ENCODE assay signal across 1 cellular context in genomic region chr20:57210054-57210910, GRCh38.
TF ChIP-seq lines count a peak whose summit lies in the region.

No MANE protein-coding gene starts in this region.

TF ChIP-seq in HepG2, 621 proteins besides CTCF, POLR2A, EP300 and RAD21 (continued from another document and continues in another):
- TF ChIP-seq MLX (CRISPR knock-in tag; IDR thresholded peaks at IDR 0.05) (0 out of 2 replicates have a peak, but pooled peaks have one; percentile 45), ARID5B (CRISPR knock-in tag; IDR thresholded peaks at IDR 0.05) (no peak; the same call in 1 of the 2 replicates), ZNF792 (CRISPR knock-in tag; IDR thresholded peaks at IDR 0.05) (no peak), RARA (CRISPR knock-in tag; IDR thresholded peaks at IDR 0.05) (peak; percentile 89), HDAC1 (CRISPR knock-in tag; IDR thresholded peaks at IDR 0.05) (peak; percentile 44; the same call in 1 of the 2 replicates), ZNF281 (CRISPR knock-in tag; IDR thresholded peaks at IDR 0.05; ENCODE audit: borderline replicate concordance) (no peak), SOX5 (CRISPR knock-in tag; IDR thresholded peaks at IDR 0.05; ENCODE audit: borderline replicate concordance) (0 out of 2 replicates have a peak, but pooled peaks have one; percentile 7), SIN3A (IDR thresholded peaks at IDR 0.05; ENCODE audit: borderline replicate concordance, low read depth, low read length) (no peak), ATF4 (CRISPR knock-in tag; IDR thresholded peaks at IDR 0.05) (no peak), ZNF850 (CRISPR knock-in tag; conservative IDR thresholded peaks at IDR 0.05) (0 out of 2 replicates have a peak, but pooled peaks have one; percentile 42), ZNF446 (CRISPR knock-in tag; IDR thresholded peaks at IDR 0.05) (no peak), RXRB (CRISPR knock-in tag; IDR thresholded peaks at IDR 0.05; ENCODE audit: borderline replicate concordance) (peak; percentile 58; the same call in 1 of the 2 replicates), RXRA (CRISPR knock-in tag; IDR thresholded peaks at IDR 0.05) (peak; percentile 73), ZBTB49 (CRISPR knock-in tag; IDR thresholded peaks at IDR 0.05; ENCODE audit: borderline replicate concordance) (no peak), ZBTB39 (CRISPR knock-in tag; IDR thresholded peaks at IDR 0.05) (no peak), HNF1A (IDR thresholded peaks at IDR 0.05; ENCODE audit: low read depth) (peak; percentile 92), HNF1A (CRISPR knock-in tag; IDR thresholded peaks at IDR 0.05; ENCODE audit: borderline replicate concordance) (peak; percentile 96), HINFP (CRISPR knock-in tag; IDR thresholded peaks at IDR 0.05; ENCODE audit: low read depth) (no peak), ZBTB3 (CRISPR knock-in tag; IDR thresholded peaks at IDR 0.05; ENCODE audit: borderline replicate concordance, low read depth) (no peak), ZNF883 (CRISPR knock-in tag; IDR thresholded peaks at IDR 0.05; ENCODE audit: not compliant biosample characterization) (peak; percentile 35), CBX5 (CRISPR knock-in tag; IDR thresholded peaks at IDR 0.05; ENCODE audit: borderline replicate concordance) (peak; percentile 9; the same call in 1 of the 2 replicates), RFXANK (CRISPR knock-in tag; IDR thresholded peaks at IDR 0.05) (no peak), ZNF7 (CRISPR knock-in tag; IDR thresholded peaks at IDR 0.05) (no peak), SETDB1 (CRISPR knock-in tag; IDR thresholded peaks at IDR 0.05; ENCODE audit: borderline replicate concordance) (0 out of 2 replicates have a peak, but pooled peaks have one; percentile 74), ZNF563 (CRISPR knock-in tag; IDR thresholded peaks at IDR 0.05) (0 out of 2 replicates have a peak, but pooled peaks have one; percentile 8), ZNF552 (CRISPR knock-in tag; IDR thresholded peaks at IDR 0.05; ENCODE audit: borderline replicate concordance) (no peak), IKZF5 (CRISPR knock-in tag; IDR thresholded peaks at IDR 0.05) (no peak), THAP9 (CRISPR knock-in tag; IDR thresholded peaks at IDR 0.05; ENCODE audit: borderline replicate concordance) (no peak), REPIN1 (CRISPR knock-in tag; IDR thresholded peaks at IDR 0.05; ENCODE audit: borderline replicate concordance, low read depth) (0 out of 2 replicates have a peak, but pooled peaks have one; percentile 44), XRCC5 (optimal IDR thresholded peaks at IDR 0.05; ENCODE audit: low read length) (peak; percentile 68), FOXC1 (CRISPR knock-in tag; IDR thresholded peaks at IDR 0.05; ENCODE audit: borderline replicate concordance) (0 out of 2 replicates have a peak, but pooled peaks have one; percentile 42)
